ENCODE assay signal across 8 cellular contexts in genomic region chr5:77168187-77168883, GRCh38. TPM values are rescaled to one million over a fixed set of nuclear protein-coding genes. Genes with fewer than 3 reads are reported as not detected.
DNase-seq lines count a peak whose midpoint lies in the region; ATAC-seq and TF ChIP-seq lines count a peak whose summit lies in the region.

No MANE protein-coding gene starts in this region.

- H3K36me3 ChIP-seq in transverse colon (no peaks in the 10 kb centered on the region), tibial nerve (no peaks in the 10 kb centered on the region)

- intact Hi-C loops in transverse colon (cut with DNase I; ENCODE audit: low total_unique reads): no loop called here

- in situ Hi-C loops in transverse colon (cut with MboI; ENCODE audit: low pct_ligation_motif_present in 1 of 4, low pct_unique_long_range_greater_than_20kb in 1 of 4, low sequenced_read_pairs in 3 of 4): no loop called here

- ATAC-seq in HG03565 (IDR thresholded peaks at IDR 0.05; ENCODE audit: unreplicated experiment): no peak

- H3K4me3 ChIP-seq in transverse colon (no peak overlapping the region), tibial nerve (no peak overlapping the region)

- DNase-seq in DMS53 (lab: John Stamatoyannopoulos, UW): peak; percentile 28
- no peak for DNase-seq in DMS53 treated with DMSO at 0.1 percent for 48 hours (lab: John Stamatoyannopoulos, UW; ENCODE audit: unreplicated experiment)
- DNase-seq in brain pericyte (ENCODE audit: low read depth, low spot score): peak; percentile 55
- DNase-seq in left kidney (ENCODE audit: low read depth, low spot score): peak; percentile 11
- DNase-seq in transverse colon: peak; percentile 38
- DNase-seq in tibial nerve (ENCODE audit: low spot score in 2 of 2): no peak
- no peak for DNase-seq in iPS-NIHi7 (ENCODE audit: extremely low spot score)

- TF ChIP-seq CTCF in transverse colon (IDR thresholded peaks at IDR 0.05): no peak
- TF ChIP-seq CTCF in tibial nerve (IDR thresholded peaks at IDR 0.05): no peak

- H3K4me1 ChIP-seq in transverse colon: peaks cover 0 to 9% (median 6%) of the 10 kb centered on the region in 4 donors
- H3K4me1 ChIP-seq in tibial nerve: peaks cover 0 to 15% (median 0%) of the 10 kb centered on the region in 4 donors

- H3K27me3 ChIP-seq in transverse colon: no peaks in the 10 kb centered on the region
- H3K27me3 ChIP-seq in tibial nerve: no peaks in the 10 kb centered on the region

- 21 to 60% methylated on average over 1 to 9 of the region's 9 CpGs for WGBS in transverse colon (ENCODE audit: low coverage in 1 of 2), 2 donors
- WGBS in tibial nerve, 2 donors: 19 to 30% methylated on average over 9 of the region's 9 CpGs

- TF ChIP-seq POLR2A in transverse colon (IDR thresholded peaks at IDR 0.05) (no peak), tibial nerve (IDR thresholded peaks at IDR 0.05) (no peak)

- TF ChIP-seq EP300 in transverse colon (IDR thresholded peaks at IDR 0.05; ENCODE audit: low read depth): no peak
- no peak for TF ChIP-seq EP300 in tibial nerve (IDR thresholded peaks at IDR 0.05)

- peak overlapping the region in 3 of 4 donors; percentile 23 to 60 (median 35) for H3K27ac ChIP-seq in transverse colon
- peak overlapping the region in 1 of 4 donors; percentile 8 for H3K27ac ChIP-seq in tibial nerve

- H3K9me3 ChIP-seq in transverse colon: no peaks in the 10 kb centered on the region
- no peaks in the 10 kb centered on the region for H3K9me3 ChIP-seq in tibial nerve

RNA-seq across cellular contexts. Expression of gene PDE8B, which starts 42.1 kb away (rescaled TPM):
- 10 to 100 TPM in 1 of 4 donors, 1 to 10 TPM in 1, under 1 TPM in 2; 0.40 to 22.4 (median 1.2) TPM for total RNA-seq in transverse colon
- total RNA-seq in tibial nerve: 1 to 10 TPM; 6.3 to 8.8 (median 7.2) TPM

Comparison
In these comparisons a context has a peak if more than half of its experiments do, and no peak if none do; other contexts are left out.
1. DNase-seq: peak in DMS53 (single experiment), brain pericyte (single experiment), left kidney (single experiment) and transverse colon (single experiment); none in DMS53 treated with DMSO at 0.1 percent for 48 hours (single experiment), tibial nerve (0 of 2) and iPS-NIHi7 (single experiment).